In the genomic region with DNA sequence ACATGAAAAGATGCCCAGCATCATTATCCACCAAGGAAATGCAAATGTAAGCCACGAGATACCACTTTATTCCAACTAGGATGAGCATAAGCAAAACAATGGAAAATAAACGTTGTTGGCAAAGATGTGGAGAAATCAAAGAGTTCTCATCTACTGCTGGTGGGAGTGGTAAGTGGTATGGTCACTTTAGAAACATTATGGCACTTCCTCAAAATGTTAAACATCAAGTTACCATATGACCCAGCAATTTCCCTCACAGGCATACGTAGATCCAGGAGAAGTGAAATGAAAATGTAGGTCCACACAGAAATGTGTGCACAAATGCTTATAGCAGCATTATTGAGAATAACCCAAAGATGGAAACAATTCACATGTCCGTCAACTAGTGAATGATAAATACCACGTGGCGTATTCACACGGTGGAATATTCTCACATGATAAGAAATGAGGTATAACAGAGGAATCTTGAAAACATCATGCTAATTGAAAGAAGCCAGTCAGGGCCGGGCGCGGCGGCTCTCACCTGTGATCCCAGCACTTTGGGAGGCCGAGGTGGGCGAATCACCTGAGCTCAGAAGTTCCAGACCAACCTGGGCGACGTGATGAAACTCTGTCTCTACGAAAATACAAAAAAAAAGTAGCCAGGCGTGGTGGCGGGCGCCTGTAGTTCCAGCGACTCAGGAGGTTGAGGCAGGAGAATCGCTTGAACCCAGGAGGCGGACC, we compare ENCODE assay signal across 16 cellular contexts.
"Had no signal": no experiment of that assay in that cellular context is flagged by ENCODE, and none has a peak within 500 bp of the region (broad histone marks: within the 10 kb centered on the region; RNA-seq: fewer than 3 reads in every experiment).

No MANE protein-coding gene starts in this region.

- DNase-seq: effector CD8-positive, alpha-beta T cell; endodermal cell; foreskin fibroblast; gastrocnemius medialis; kidney; natural killer cell; occipital lobe; ovary; psoas muscle; right cardiac atrium; stimulated activated CD4-positive, alpha-beta T cell treated with anti-CD3 and anti-CD28 coated beads, Interleukin-15, amount 100 ng/mL, for 24 hours; stimulated activated CD4-positive, alpha-beta T cell treated with anti-CD3 and anti-CD28 coated beads, Interleukin-4, amount 100 ng/mL, for 1 hour; stimulated activated CD8-positive, alpha-beta memory T cell treated with anti-CD3 and anti-CD28 coated beads, Interleukin-4, amount 100 ng/mL, for 48 hours; stimulated activated naive CD4-positive, alpha-beta T cell; stimulated activated naive CD8-positive, alpha-beta T cell treated with anti-CD3 and anti-CD28 coated beads, Interleukin-15, amount 100 ng/mL, for 72 hours; transverse colon had no signal
